Comparison of ENCODE assay signal across 17 cellular contexts in the genomic region with DNA sequence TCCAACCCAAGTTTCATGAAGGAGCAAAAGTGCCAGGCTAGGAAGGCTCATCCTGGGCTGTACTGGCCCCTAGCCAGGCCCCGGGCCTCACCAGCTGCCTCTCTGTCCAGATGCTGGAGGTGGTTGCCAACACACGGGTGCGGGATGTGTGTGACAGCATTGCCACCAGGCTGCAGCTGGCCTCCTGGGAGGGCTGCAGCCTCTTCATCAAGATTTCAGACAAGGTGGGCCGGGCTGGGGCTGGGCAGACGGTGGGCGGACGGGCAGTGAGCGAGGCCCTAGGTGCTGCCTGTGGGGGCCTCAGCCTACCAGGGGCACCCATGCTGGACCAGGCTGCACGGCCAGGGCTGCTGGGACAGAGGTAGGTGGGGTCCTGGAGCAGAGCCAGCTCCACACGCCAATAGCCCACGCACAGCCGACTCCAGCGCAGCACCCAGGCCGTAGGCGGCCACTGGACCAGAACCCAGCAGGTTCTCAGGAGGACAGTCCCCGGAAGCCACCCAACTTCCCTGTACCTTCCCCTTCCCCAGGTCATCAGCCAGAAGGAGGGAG. TPM values are rescaled to one million over a fixed set of nuclear protein-coding genes. Genes with fewer than 3 reads are reported as not detected.
DNase-seq lines count a peak whose midpoint lies in the region; ATAC-seq and TF ChIP-seq lines count a peak whose summit lies in the region.
"Had no signal": no experiment of that assay in that cellular context is flagged by ENCODE, and none has a peak within 500 bp of the region (broad histone marks: within the 10 kb centered on the region; RNA-seq: fewer than 3 reads in every experiment).

No MANE protein-coding gene starts in this region.

- 60% methylated on average over 1 of the region's 16 CpGs; no CpG with 5 or more reads in 1 of the 2 donors for WGBS in gastroesophageal sphincter (ENCODE audit: low coverage in 1 of 2), 2 donors
- 75 to 86% methylated on average over 16 of the region's 16 CpGs for WGBS in sigmoid colon, 2 donors

- ATAC-seq in gastroesophageal sphincter: no peak

- TF ChIP-seq POLR2A in gastroesophageal sphincter (IDR thresholded peaks at IDR 0.05) (peak in 1 of 2 donors; percentile 13), sigmoid colon (IDR thresholded peaks at IDR 0.05) (no peak)

- H3K4me1 ChIP-seq in gastroesophageal sphincter (peaks cover 0 to 93% (median 42%) of the 10 kb centered on the region in 3 donors), sigmoid colon (peaks cover 0 to 88% (median 79%) of the 10 kb centered on the region in 4 donors)

- TF ChIP-seq EP300 in Ishikawa (IDR thresholded peaks at IDR 0.05; ENCODE audit: borderline replicate concordance) (no peak), gastroesophageal sphincter (IDR thresholded peaks at IDR 0.05) (no peak), sigmoid colon (IDR thresholded peaks at IDR 0.05) (no peak)

- H3K4me3 ChIP-seq in gastroesophageal sphincter: no peak overlapping the region
- H3K4me3 ChIP-seq in sigmoid colon: no peak overlapping the region
- H3K4me3 ChIP-seq: thyroid gland had no signal

- H3K27me3 ChIP-seq in gastroesophageal sphincter (no peaks in the 10 kb centered on the region), sigmoid colon (no peaks in the 10 kb centered on the region)
- H3K27me3 ChIP-seq: thyroid gland had no signal

- H3K36me3 ChIP-seq in gastroesophageal sphincter (peaks cover 0 to 8% of the 10 kb centered on the region in 2 donors), sigmoid colon (peaks cover 7 to 15% (median 8%) of the 10 kb centered on the region in 4 donors)
- H3K36me3 ChIP-seq: thyroid gland had no signal

- TF ChIP-seq CTCF in gastroesophageal sphincter (IDR thresholded peaks at IDR 0.05) (no peak), sigmoid colon (IDR thresholded peaks at IDR 0.05) (no peak)

- intact Hi-C loops in sigmoid colon (cut with DNase I): loop anchor here (2.0 to 10.0 kb wide), 2 partner anchors 15 to 51 kb away; no protein-coding TSS in a partner anchor

- H3K27ac ChIP-seq in gastroesophageal sphincter (peak overlapping the region in 3 of 4 donors; percentile 81 to 87 (median 83)), sigmoid colon (peak overlapping the region; percentile 49 to 97 (median 92))
- H3K27ac ChIP-seq: thyroid gland had no signal

- H3K9me3 ChIP-seq in gastroesophageal sphincter (no peaks in the 10 kb centered on the region), sigmoid colon (no peaks in the 10 kb centered on the region)
- H3K9me3 ChIP-seq: thyroid gland had no signal

- DNase-seq in NCI-H2029 (lab: John Stamatoyannopoulos, UW) (peak; percentile 55), NCI-H2029 treated with DMSO at 0.1 percent for 48 hours (lab: John Stamatoyannopoulos, UW) (no peak), sigmoid colon (peak; percentile 83), HUDEP-2 (lab: John Stamatoyannopoulos, UW; ENCODE audit: unreplicated experiment in 76 of 76) (no peak), amniotic stem cell (lab: John Stamatoyannopoulos, UW) (no peak), NCI-H1105 treated with DMSO at 0.1 percent for 48 hours (lab: John Stamatoyannopoulos, UW) (no peak)
- DNase-seq: activated CD8-positive, alpha-beta memory T cell treated with anti-CD3 and anti-CD28 coated beads for 24 hours; activated naive CD4-positive, alpha-beta T cell treated with anti-CD3 and anti-CD28 coated beads, Interleukin-2, amount 10 ng/mL, durations not matched to agents 7 days and 5 days; central memory CD4-positive, alpha-beta T cell; DMS153; MV-4-11; NCI-H510A; T1000 had no signal

- no peak for TF ChIP-seq RAD21 in Ishikawa (IDR thresholded peaks at IDR 0.05; ENCODE audit: low read depth)

TF ChIP-seq in Ishikawa, 13 proteins besides CTCF, POLR2A, EP300 and RAD21:
- TF ChIP-seq ZBTB7A (IDR thresholded peaks at IDR 0.05; ENCODE audit: low read depth): no peak
- TF ChIP-seq EGR1 (IDR thresholded peaks at IDR 0.05): peak; percentile 55

RNA-seq across cellular contexts. Expression of a gene that starts 11.8 kb away (rescaled TPM):
- total RNA-seq in gastroesophageal sphincter (under 1 TPM in 1 of 4 donors, not detected in 3; 0.35 TPM), sigmoid colon (1 to 10 TPM in 1 of 4 donors, under 1 TPM in 2, not detected in 1; 0.36 to 1.4 (median 0.66) TPM)
- polyA plus RNA-seq in sigmoid colon: under 1 TPM in 2 of 3 donors, not detected in 1; 0.48 to 0.60 TPM
- total RNA-seq: left lobe of liver, thyroid gland had no signal

RNA-seq across cellular contexts. Expression of a gene that starts 41.2 kb away (rescaled TPM):
- total RNA-seq in gastroesophageal sphincter (100 to 1,000 TPM in 3 of 4 donors, 10 to 100 TPM in 1; 81.4 to 275 (median 124) TPM), sigmoid colon (100 to 1,000 TPM; 125 to 357 (median 195) TPM)
- 10 to 100 TPM in 2 of 3 donors, 1 to 10 TPM in 1; 3.2 to 40.6 (median 17.4) TPM for polyA plus RNA-seq in sigmoid colon

Comparison
In these comparisons a context has a peak if more than half of its experiments do, and no peak if none do; other contexts are left out.
1. DNase-seq: peak in NCI-H2029 (single experiment) and sigmoid colon (single experiment); none in NCI-H2029 treated with DMSO at 0.1 percent for 48 hours (single experiment), HUDEP-2 (0 of 76), amniotic stem cell (single experiment) and NCI-H1105 treated with DMSO at 0.1 percent for 48 hours (single experiment).